ENCODE assay signal across 8 cellular contexts in the genomic region with DNA sequence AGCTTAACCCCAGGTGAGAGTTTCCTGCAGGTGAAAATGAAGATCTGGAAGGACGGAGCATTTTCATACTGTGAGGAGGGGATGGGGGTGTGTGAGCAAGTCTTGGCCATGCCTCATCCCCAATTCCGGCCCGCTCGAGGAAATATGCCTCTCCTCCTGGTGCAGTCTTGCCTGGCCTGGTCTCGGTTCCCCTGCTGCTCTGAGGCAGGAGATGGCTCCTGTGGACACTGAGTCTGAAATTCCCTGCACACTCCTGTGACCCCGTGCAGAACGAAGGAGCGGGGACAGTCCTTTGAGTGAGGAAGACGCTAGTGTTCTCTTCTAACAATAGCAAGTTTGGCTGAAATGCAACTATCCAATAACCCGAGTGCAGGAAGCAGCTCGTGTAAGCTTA. TPM values are rescaled to one million over a fixed set of nuclear protein-coding genes. Genes with fewer than 3 reads are reported as not detected.
A peak's percentile ranks its signal among the peaks of the same experiment; 100 is the strongest.
DNase-seq lines count a peak whose midpoint lies in the region; ATAC-seq and TF ChIP-seq lines count a peak whose summit lies in the region.

No MANE protein-coding gene starts in this region.

- peak overlapping the region; percentile 88 for H3K27ac ChIP-seq in cingulate gyrus (ENCODE audit: low read depth, low read length)

- DNase-seq in CD14-positive monocyte (ENCODE audit: low spot score) (no peak), osteocyte (ENCODE audit: extremely low spot score, unreplicated experiment) (no peak), DMS53 (lab: John Stamatoyannopoulos, UW) (no peak), mesenteric fat pad (ENCODE audit: low spot score) (no peak)
- no peak for DNase-seq in Jurkat, Clone E6-1 (ENCODE audit: low read depth, low spot score)

- H3K27ac Mint-ChIP-seq in CD14-positive monocyte (peak overlapping the region in 3 of 7 donors; percentile 3 to 26 (median 15)), osteocyte (ENCODE audit: unreplicated experiment) (no peak overlapping the region)

- peaks cover 3 to 24% of the 10 kb centered on the region in 2 donors for H3K36me3 Mint-ChIP-seq in CD14-positive monocyte
- no peaks in the 10 kb centered on the region for H3K36me3 Mint-ChIP-seq in osteocyte (ENCODE audit: unreplicated experiment)

- H3K27me3 Mint-ChIP-seq in CD14-positive monocyte (ENCODE audit: low read depth in 3 of 3): peaks cover 0 to 5% (median 2%) of the 10 kb centered on the region in 3 donors
- no peaks in the 10 kb centered on the region for H3K27me3 Mint-ChIP-seq in osteocyte (ENCODE audit: unreplicated experiment)

- peaks cover 20% of the 10 kb centered on the region for H3K4me1 Mint-ChIP-seq in CD14-positive monocyte
- H3K4me1 Mint-ChIP-seq in osteocyte (ENCODE audit: unreplicated experiment): no peaks in the 10 kb centered on the region

- H3K9me3 Mint-ChIP-seq in CD14-positive monocyte: peaks cover 25 to 73% (median 50%) of the 10 kb centered on the region in 7 donors
- peaks cover 10% of the 10 kb centered on the region for H3K9me3 Mint-ChIP-seq in osteocyte (ENCODE audit: unreplicated experiment)

- peak overlapping the region; percentile 84 to 90 for H3K4me3 Mint-ChIP-seq in CD14-positive monocyte
- peak overlapping the region; percentile 64 for H3K4me3 Mint-ChIP-seq in osteocyte (ENCODE audit: unreplicated experiment)

- TF ChIP-seq CTCF in CD14-positive monocyte (IDR thresholded peaks at IDR 0.05): no peak
- no peak for TF ChIP-seq CTCF in osteocyte (IDR thresholded peaks at IDR 0.05)

- H3K4me3 ChIP-seq in Jurkat, Clone E6-1 (ENCODE audit: low read length): peak overlapping the region; percentile 64; the same call in 1 of the 2 replicates

- intact Hi-C loops in CD14-positive monocyte (cut with micrococcal nuclease): no loop called here

- ATAC-seq in GM18907 (IDR thresholded peaks at IDR 0.05; ENCODE audit: unreplicated experiment): no peak
- no peak for ATAC-seq in HG03457 (IDR thresholded peaks at IDR 0.05; ENCODE audit: unreplicated experiment)

RNA-seq across cellular contexts. Expression of gene ZNF439, which starts 0.3 kb away (rescaled TPM):
- polyA plus RNA-seq in CD14-positive monocyte: under 1 TPM; 0.31 to 0.82 TPM
- not detected for polyA plus RNA-seq in Jurkat, Clone E6-1 (2012; ENCODE audit: insufficient read depth, insufficient read length)
- total RNA-seq in osteocyte: 1.0 and 1.2 TPM in 2 replicates
- total RNA-seq in mesenteric fat pad: 2.3 TPM

RNA-seq across cellular contexts. Expression of gene ZNF440, which starts 34.1 kb away (rescaled TPM):
- 1 to 10 TPM; 2.4 to 3.4 TPM for polyA plus RNA-seq in CD14-positive monocyte
- 3.4 TPM for polyA plus RNA-seq in Jurkat, Clone E6-1 (2012; ENCODE audit: insufficient read depth, insufficient read length)
- 12.8 and 13.0 TPM in 2 replicates for total RNA-seq in osteocyte
- total RNA-seq in mesenteric fat pad: 12.2 TPM

RNA-seq across cellular contexts. Expression of gene ZNF69, which starts 39.4 kb away (rescaled TPM):
- 1 to 10 TPM in 1 of 2 donors, under 1 TPM in 1; 0.98 to 1.7 TPM for polyA plus RNA-seq in CD14-positive monocyte
- polyA plus RNA-seq in Jurkat, Clone E6-1 (2012; ENCODE audit: insufficient read depth, insufficient read length): 1.8 TPM
- total RNA-seq in osteocyte (11.9 and 14.2 TPM in 2 replicates), mesenteric fat pad (6.4 TPM)

RNA-seq across cellular contexts. Expression of gene ZNF491, which starts 49.9 kb away (rescaled TPM):
- polyA plus RNA-seq in CD14-positive monocyte: under 1 TPM in 1 of 2 donors, not detected in 1; 0.27 TPM
- polyA plus RNA-seq in Jurkat, Clone E6-1 (2012; ENCODE audit: insufficient read depth, insufficient read length): 0.91 TPM
- total RNA-seq in osteocyte: 4.4 and 6.2 TPM in 2 replicates
- 1.5 TPM for total RNA-seq in mesenteric fat pad
